In the genomic region with DNA sequence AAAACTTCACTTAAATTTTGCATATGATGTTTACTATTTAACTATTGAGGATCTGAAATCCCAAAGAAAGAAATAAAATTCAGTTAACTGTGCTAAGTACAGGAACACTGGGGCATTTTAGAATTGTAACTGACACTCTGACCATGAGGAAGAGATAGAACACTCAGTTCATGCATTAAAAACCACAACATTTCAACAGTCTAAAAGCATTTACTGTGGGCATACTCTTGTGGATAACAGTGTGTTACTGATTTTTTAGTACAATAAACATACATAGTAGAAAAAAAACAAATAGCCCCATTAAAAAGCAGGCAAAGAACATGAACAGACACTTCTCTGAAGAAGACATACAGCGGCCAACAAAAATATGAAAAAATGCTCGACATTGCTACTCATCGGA, we compare ENCODE assay signal across 26 cellular contexts.
"Had no signal": no experiment of that assay in that cellular context is flagged by ENCODE, and none has a peak within 500 bp of the region (broad histone marks: within the 10 kb centered on the region; RNA-seq: fewer than 3 reads in every experiment).

No MANE protein-coding gene starts in this region.

- H3K4me3 Mint-ChIP-seq: activated CD4-positive, alpha-beta T cell treated with anti-CD3 and anti-CD28 coated beads, Interleukin-2, amount 10 ng/mL, durations not matched to agents 24 days and 14 days; activated CD8-positive, alpha-beta T cell treated with anti-CD3 and anti-CD28 coated beads for 36 hours; activated naive CD4-positive, alpha-beta T cell treated with anti-CD3 and anti-CD28 coated beads, Interleukin-2, amount 50 U/mL, for 24 hours; activated T-helper 1 cell treated with anti-CD3 and anti-CD28 coated beads, Interleukin-12 subunit alpha, Interleukin-12 subunit beta, Interleukin-2, Interleukin-4 antibody, amounts not matched to agents 30 ng/mL and 10 ng/mL and 1 ng/mL, durations not matched to agents 14 hours and 24 hours and 36 hours; endodermal cell; memory B cell; nephron progenitor cell; T-cell; T-helper 2 cell treated with Interferon-gamma antibody and Interleukin-4, amounts not matched to agents 5 μg/mL and 100 μg/mL, for 36 hours; type B pancreatic cell had no signal

- H3K79me2 ChIP-seq: parathyroid adenoma had no signal

- H3K9me3 Mint-ChIP-seq: activated CD4-positive, alpha-beta T cell treated with anti-CD3 and anti-CD28 coated beads, Interleukin-2, amount 10 ng/mL, durations not matched to agents 24 days and 14 days; endodermal cell; memory B cell; nephron progenitor cell had no signal

- H3K27ac Mint-ChIP-seq: activated CD4-positive, alpha-beta T cell treated with anti-CD3 and anti-CD28 coated beads, Interleukin-2, amount 10 ng/mL, durations not matched to agents 24 days and 14 days; activated CD8-positive, alpha-beta T cell treated with anti-CD3 and anti-CD28 coated beads for 36 hours; activated naive CD4-positive, alpha-beta T cell treated with anti-CD3 and anti-CD28 coated beads, Interleukin-2, amount 50 U/mL, for 24 hours; activated T-helper 1 cell treated with anti-CD3 and anti-CD28 coated beads, Interleukin-12 subunit alpha, Interleukin-12 subunit beta, Interleukin-2, Interleukin-4 antibody, amounts not matched to agents 30 ng/mL and 10 ng/mL and 1 ng/mL, durations not matched to agents 14 hours and 24 hours and 36 hours; endodermal cell; memory B cell; nephron progenitor cell; T-cell; T-helper 2 cell treated with Interferon-gamma antibody and Interleukin-4, amounts not matched to agents 5 μg/mL and 100 μg/mL, for 36 hours; type B pancreatic cell had no signal

- H3K4me1 Mint-ChIP-seq: activated CD4-positive, alpha-beta T cell treated with anti-CD3 and anti-CD28 coated beads, Interleukin-2, amount 10 ng/mL, durations not matched to agents 24 days and 14 days; activated naive CD4-positive, alpha-beta T cell treated with anti-CD3 and anti-CD28 coated beads, Interleukin-2, amount 50 U/mL, for 24 hours; endodermal cell; memory B cell; T-cell had no signal

- H3K27me3 ChIP-seq: ascending aorta, gastrocnemius medialis had no signal

- ATAC-seq: activated CD4-positive, CD25-positive, alpha-beta regulatory T cell treated with anti-CD3 and anti-CD28 coated beads, Interleukin-2, amount 50 U/mL, for 24 hours; activated CD8-positive, alpha-beta T cell treated with anti-CD3 and anti-CD28 coated beads for 36 hours; gastrocnemius medialis; mucosa of descending colon; right cardiac atrium; SK-N-SH treated with all-trans-retinoic acid at 6 μM for 48 hours; T-cell had no signal

- H2AFZ ChIP-seq: parathyroid adenoma had no signal

- H3K27ac ChIP-seq: ascending aorta, gastrocnemius medialis, parathyroid adenoma, thoracic aorta, VCaP had no signal

- H3K4me3 ChIP-seq: ascending aorta, gastrocnemius medialis, mucosa of descending colon, thoracic aorta had no signal

- H3K36me3 ChIP-seq: ascending aorta, gastrocnemius medialis, thoracic aorta had no signal

- DNase-seq: activated CD4-positive, alpha-beta T cell treated with anti-CD3 and anti-CD28 coated beads, Interleukin-2, amount 10 ng/mL, durations not matched to agents 24 days and 14 days; activated CD8-positive, alpha-beta T cell treated with anti-CD3 and anti-CD28 coated beads for 36 hours; activated gamma-delta T cell; cerebellar nuclear complex; cortex of kidney; endodermal cell; gastrocnemius medialis; hypothalamus; mucosa of descending colon; nephron progenitor cell; right cardiac atrium; small intestine; stimulated activated CD4-positive, alpha-beta T cell treated with anti-CD3 and anti-CD28 coated beads, Interleukin-15, amount 100 ng/mL, for 24 hours; stimulated activated naive CD4-positive, alpha-beta T cell; T-cell had no signal

- H3K9ac ChIP-seq: parathyroid adenoma had no signal

- H3K4me1 ChIP-seq: ascending aorta, gastrocnemius medialis, parathyroid adenoma had no signal

- H3K9me3 ChIP-seq: ascending aorta, gastrocnemius medialis, mucosa of descending colon, thoracic aorta had no signal

- H3K36me3 Mint-ChIP-seq: activated naive CD4-positive, alpha-beta T cell treated with anti-CD3 and anti-CD28 coated beads, Interleukin-2, amount 50 U/mL, for 24 hours; memory B cell; T-cell; type B pancreatic cell had no signal

- H3K27me3 Mint-ChIP-seq: activated CD4-positive, alpha-beta T cell treated with anti-CD3 and anti-CD28 coated beads, Interleukin-2, amount 10 ng/mL, durations not matched to agents 24 days and 14 days; activated CD8-positive, alpha-beta T cell treated with anti-CD3 and anti-CD28 coated beads for 36 hours; activated naive CD4-positive, alpha-beta T cell treated with anti-CD3 and anti-CD28 coated beads, Interleukin-2, amount 50 U/mL, for 24 hours; memory B cell; T-cell; type B pancreatic cell had no signal
